10 cellular contexts compared by ENCODE assay signal in genomic region chr11:2825886-2826678, GRCh38. TPM values are rescaled to one million over a fixed set of nuclear protein-coding genes. Genes with fewer than 3 reads are reported as not detected.
DNase-seq lines count a peak whose midpoint lies in the region; ATAC-seq and TF ChIP-seq lines count a peak whose summit lies in the region.
"Had no signal": no experiment of that assay in that cellular context is flagged by ENCODE, and none has a peak within 500 bp of the region (broad histone marks: within the 10 kb centered on the region; RNA-seq: fewer than 3 reads in every experiment).

No MANE protein-coding gene starts in this region.

- peak; percentile 83 for ATAC-seq in Right ventricle myocardium inferior
- peak; percentile 88 to 90 for ATAC-seq in upper lobe of left lung (ENCODE audit: low FRiP score in 2 of 2)
- no peak for ATAC-seq in HG03025 (IDR thresholded peaks at IDR 0.05; ENCODE audit: low FRiP score, unreplicated experiment)
- ATAC-seq: T-cell had no signal

- peaks cover 41% of the 10 kb centered on the region for H3K36me3 Mint-ChIP-seq in dendritic cell treated with granulocyte-macrophage colony-stimulating factor and Interleukin-4, amounts not matched to agents 40 ng/mL and 50 ng/mL, for 4 days (ENCODE audit: low read depth)

- no peak overlapping the region for H3K4me3 ChIP-seq in mesodermal cell (ENCODE audit: extremely low read depth, insufficient read depth, low read length, poor library complexity, severe bottlenecking)
- peak overlapping the region in 1 of 4 donors; percentile 1 for H3K4me3 ChIP-seq in upper lobe of left lung

- no peak for TF ChIP-seq CTCF in upper lobe of left lung (IDR thresholded peaks at IDR 0.05)

- H3K4me1 ChIP-seq in mesodermal cell (ENCODE audit: control insufficient read depth, insufficient read depth, low read length, poor library complexity, severe bottlenecking) (peaks cover 29% of the 10 kb centered on the region), upper lobe of left lung (peaks cover 28 to 54% (median 50%) of the 10 kb centered on the region in 4 donors)

- peaks cover 36% of the 10 kb centered on the region for H3K9me3 Mint-ChIP-seq in dendritic cell treated with granulocyte-macrophage colony-stimulating factor and Interleukin-4, amounts not matched to agents 40 ng/mL and 50 ng/mL, for 4 days

- intact Hi-C loops in Right ventricle myocardium inferior (cut with DNase I) = loop anchor here (2.0 kb wide), 2 partner anchors 15 to 59 kb away; partner anchors contain the start of gene CDKN1C
- intact Hi-C loops in cardiac septum (cut with DNase I) = no loop called here
- intact Hi-C loops in dendritic cell treated with granulocyte-macrophage colony-stimulating factor and Interleukin-4, amounts not matched to agents 40 ng/mL and 50 ng/mL, for 4 days (cut with micrococcal nuclease) = no loop called here

- peak in 1 of 4 donors; percentile 26 for TF ChIP-seq EP300 in upper lobe of left lung (IDR thresholded peaks at IDR 0.05)

- WGBS in mesodermal cell (ENCODE audit: insufficient coverage in 2 of 2), 2 experiments = 35 to 43% methylated on average over 24 to 27 of the region's 29 CpGs
- 16 to 21% methylated on average over 15 to 29 of the region's 29 CpGs for WGBS in upper lobe of left lung, 2 donors

- peaks cover 72% of the 10 kb centered on the region for H3K4me1 Mint-ChIP-seq in dendritic cell treated with granulocyte-macrophage colony-stimulating factor and Interleukin-4, amounts not matched to agents 40 ng/mL and 50 ng/mL, for 4 days (ENCODE audit: low read depth)
- H3K4me1 Mint-ChIP-seq: B cell had no signal

- peak; percentile 81 for DNase-seq in Right ventricle myocardium inferior (ENCODE audit: missing footprints)
- no peak for DNase-seq in cardiac septum (ENCODE audit: low spot score)
- peak; percentile 81 to 88 for DNase-seq in upper lobe of left lung
- no peak for DNase-seq in cerebellar nuclear complex (lab: John Stamatoyannopoulos, UW)
- DNase-seq in NCI-H446 (lab: John Stamatoyannopoulos, UW) = no peak

- H3K36me3 ChIP-seq in mesodermal cell (ENCODE audit: control insufficient read depth, insufficient read depth, low read length) (no peaks in the 10 kb centered on the region), upper lobe of left lung (no peaks in the 10 kb centered on the region)

- H3K27me3 Mint-ChIP-seq in dendritic cell treated with granulocyte-macrophage colony-stimulating factor and Interleukin-4, amounts not matched to agents 40 ng/mL and 50 ng/mL, for 4 days = peaks cover 2% of the 10 kb centered on the region
- H3K27me3 Mint-ChIP-seq: T-cell had no signal

- no peaks in the 10 kb centered on the region for H3K27me3 ChIP-seq in upper lobe of left lung

- H3K27ac ChIP-seq in mesodermal cell (ENCODE audit: low read depth, low read length, severe bottlenecking) (peak overlapping the region; percentile 96), upper lobe of left lung (peak overlapping the region; percentile 76 to 85 (median 84))

- H3K9me3 ChIP-seq in mesodermal cell (ENCODE audit: control insufficient read depth, low read length) (peaks cover 37% of the 10 kb centered on the region), upper lobe of left lung (no peaks in the 10 kb centered on the region)

- peak overlapping the region; percentile 83 for H3K27ac Mint-ChIP-seq in dendritic cell treated with granulocyte-macrophage colony-stimulating factor and Interleukin-4, amounts not matched to agents 40 ng/mL and 50 ng/mL, for 4 days
- H3K27ac Mint-ChIP-seq: B cell, T-cell had no signal

- H3K4me3 Mint-ChIP-seq in dendritic cell treated with granulocyte-macrophage colony-stimulating factor and Interleukin-4, amounts not matched to agents 40 ng/mL and 50 ng/mL, for 4 days = peak overlapping the region; percentile 27
- H3K4me3 Mint-ChIP-seq: B cell, T-cell had no signal

- TF ChIP-seq POLR2A in upper lobe of left lung (IDR thresholded peaks at IDR 0.05) = peak in 1 of 4 donors; percentile 39

RNA-seq across cellular contexts. Expression of gene CDKN1C, which starts 59.5 kb away (rescaled TPM):
- total RNA-seq in Right ventricle myocardium inferior (40.0 TPM), cardiac septum (11.5 TPM), upper lobe of left lung (10 to 100 TPM; 23.4 to 71.9 (median 33.6) TPM)
- polyA plus RNA-seq in mesodermal cell (2013, experiment 1 of 2) = 126 TPM
- polyA plus RNA-seq in mesodermal cell (2013, experiment 2 of 2) = 129 TPM

Comparison
In these comparisons a context has a peak if more than half of its experiments do, and no peak if none do; other contexts are left out.
1. DNase-seq: peak in Right ventricle myocardium inferior (single experiment) and upper lobe of left lung (2 of 2); none in cardiac septum (single experiment), cerebellar nuclear complex (0 of 2) and NCI-H446 (0 of 2).